Comparison of ENCODE assay signal across 1 cellular context in genomic region chr6:158399040-158399700, GRCh38.
TF ChIP-seq lines count a peak whose summit lies in the region.

No MANE protein-coding gene starts in this region.

TF ChIP-seq in HepG2, 621 proteins besides CTCF, POLR2A, EP300 and RAD21 (continued from another document):
- TF ChIP-seq TFDP1 (CRISPR knock-in tag; IDR thresholded peaks at IDR 0.05; ENCODE audit: borderline replicate concordance), result no peak
